16 cellular contexts compared by ENCODE assay signal in genomic region chr10:121426307-121426706, GRCh38.
DNase-seq lines count a peak whose midpoint lies in the region; TF ChIP-seq lines count a peak whose summit lies in the region.
"Had no signal": no experiment of that assay in that cellular context is flagged by ENCODE, and none has a peak within 500 bp of the region (broad histone marks: within the 10 kb centered on the region; RNA-seq: fewer than 3 reads in every experiment).

No MANE protein-coding gene starts in this region.

- TF ChIP-seq EP300 in sigmoid colon (IDR thresholded peaks at IDR 0.05) = no peak

- TF ChIP-seq CTCF in colonic mucosa (IDR thresholded peaks at IDR 0.05) (no peak), sigmoid colon (IDR thresholded peaks at IDR 0.05) (no peak)

- H3K36me3 ChIP-seq in colonic mucosa (no peaks in the 10 kb centered on the region), sigmoid colon (no peaks in the 10 kb centered on the region)

- peaks cover 6% of the 10 kb centered on the region for H3K4me1 ChIP-seq in colonic mucosa
- H3K4me1 ChIP-seq in sigmoid colon = peaks cover 0 to 41% (median 30%) of the 10 kb centered on the region in 4 donors

- peak overlapping the region; percentile 44 for H3K27ac ChIP-seq in colonic mucosa
- peak overlapping the region; percentile 38 to 82 (median 71) for H3K27ac ChIP-seq in sigmoid colon

- H3K9me3 ChIP-seq in colonic mucosa = no peaks in the 10 kb centered on the region
- no peaks in the 10 kb centered on the region for H3K9me3 ChIP-seq in sigmoid colon

- H3K9ac ChIP-seq in colonic mucosa (ENCODE audit: low read depth in 2 of 2, low read length in 2 of 2) = peak overlapping the region in 1 of 2 donors; percentile 9

- intact Hi-C loops in colonic mucosa (cut with DNase I) (no loop called here), sigmoid colon (cut with DNase I) (loop anchor here (2.0 to 5.0 kb wide), 3 partner anchors 114 to 394 kb away; no protein-coding TSS in a partner anchor)

- peak; percentile 16 for DNase-seq in DMS53 (lab: John Stamatoyannopoulos, UW)
- no peak for DNase-seq in DMS53 treated with DMSO at 0.1 percent for 48 hours (lab: John Stamatoyannopoulos, UW; ENCODE audit: unreplicated experiment)
- peak; percentile 37 for DNase-seq in M059J (ENCODE audit: low read depth)
- DNase-seq in colonic mucosa = peak; percentile 47
- no peak for DNase-seq in sigmoid colon
- DNase-seq in NCI-H1694 (lab: John Stamatoyannopoulos, UW) = no peak
- no peak for DNase-seq in ACHN
- no peak for DNase-seq in NCI-H69 (lab: John Stamatoyannopoulos, UW)
- DNase-seq: 8988T; activated CD4-positive, alpha-beta T cell treated with anti-CD3 and anti-CD28 coated beads for 36 hours; activated effector memory CD4-positive, alpha-beta T cell treated with anti-CD3 and anti-CD28 coated beads, Interleukin-2, amount 50 U/mL, for 16 hours; HFFc6; naive thymus-derived CD4-positive, alpha-beta T cell; NCI-H1436; posterior cingulate gyrus; stimulated activated naive B cell treated with anti-CD40 and anti-IgM and Interleukin-4, amounts not matched to agents 10 μg/mL and 1 μg/mL and 100 μg/mL, for 72 hours had no signal

- 39 to 75% methylated on average over 7 of the region's 7 CpGs for WGBS in sigmoid colon, 2 donors

- no peak for TF ChIP-seq POLR2A in sigmoid colon (IDR thresholded peaks at IDR 0.05)

- in situ Hi-C loops in ACHN (cut with HindIII; ENCODE audit: low pct_ligation_motif_present, low pct_unique_long_range_greater_than_20kb, low sequenced_read_pairs) = no loop called here

- H3K27me3 ChIP-seq in colonic mucosa = no peaks in the 10 kb centered on the region
- no peaks in the 10 kb centered on the region for H3K27me3 ChIP-seq in sigmoid colon

- H3K4me3 ChIP-seq in colonic mucosa (no peak overlapping the region), sigmoid colon (no peak overlapping the region)

Comparison
In these comparisons a context has a peak if more than half of its experiments do, and no peak if none do; other contexts are left out.
1. DNase-seq: peak in DMS53 (single experiment), M059J (single experiment) and colonic mucosa (single experiment); none in DMS53 treated with DMSO at 0.1 percent for 48 hours (single experiment), sigmoid colon (single experiment), NCI-H1694 (single experiment), ACHN (single experiment) and NCI-H69 (single experiment).